ENCODE assay signal across 1 cellular context in the genomic region with DNA sequence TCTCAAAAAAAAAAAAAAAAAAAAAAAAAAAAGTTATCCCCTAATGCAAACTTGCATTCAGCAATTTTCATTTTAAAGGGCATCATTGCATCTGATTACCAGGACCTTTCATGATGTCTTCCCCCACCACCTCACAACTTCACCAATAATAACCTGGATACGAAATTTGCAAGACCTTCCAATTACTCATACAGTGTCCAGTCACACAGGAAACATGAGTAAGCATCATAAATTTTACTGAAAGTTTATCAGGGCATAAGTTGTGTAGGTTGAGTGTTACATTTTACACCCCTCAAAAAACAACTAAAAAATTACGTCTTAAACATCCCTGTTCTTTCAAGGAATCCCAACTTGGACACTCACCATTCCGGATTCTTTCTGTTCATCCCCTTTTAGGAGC.
TF ChIP-seq lines count a peak whose summit lies in the region.

No MANE protein-coding gene starts in this region.

TF ChIP-seq in SK-N-SH treated with all-trans-retinoic acid at 6 μM for 48 hours, 23 proteins besides CTCF, POLR2A, EP300 and RAD21 (continued from another document):
- TF ChIP-seq PPARA (CRISPR knock-in tag; IDR thresholded peaks at IDR 0.05; ENCODE audit: borderline replicate concordance) (no peak), ZNF70 (CRISPR knock-in tag; IDR thresholded peaks at IDR 0.05) (no peak), RARB (CRISPR knock-in tag; IDR thresholded peaks at IDR 0.05) (no peak), OSR1 (CRISPR knock-in tag; IDR thresholded peaks at IDR 0.05) (no peak), TCF4 (CRISPR knock-in tag; IDR thresholded peaks at IDR 0.05; ENCODE audit: borderline replicate concordance) (no peak)
- TF ChIP-seq, protein P1, sequence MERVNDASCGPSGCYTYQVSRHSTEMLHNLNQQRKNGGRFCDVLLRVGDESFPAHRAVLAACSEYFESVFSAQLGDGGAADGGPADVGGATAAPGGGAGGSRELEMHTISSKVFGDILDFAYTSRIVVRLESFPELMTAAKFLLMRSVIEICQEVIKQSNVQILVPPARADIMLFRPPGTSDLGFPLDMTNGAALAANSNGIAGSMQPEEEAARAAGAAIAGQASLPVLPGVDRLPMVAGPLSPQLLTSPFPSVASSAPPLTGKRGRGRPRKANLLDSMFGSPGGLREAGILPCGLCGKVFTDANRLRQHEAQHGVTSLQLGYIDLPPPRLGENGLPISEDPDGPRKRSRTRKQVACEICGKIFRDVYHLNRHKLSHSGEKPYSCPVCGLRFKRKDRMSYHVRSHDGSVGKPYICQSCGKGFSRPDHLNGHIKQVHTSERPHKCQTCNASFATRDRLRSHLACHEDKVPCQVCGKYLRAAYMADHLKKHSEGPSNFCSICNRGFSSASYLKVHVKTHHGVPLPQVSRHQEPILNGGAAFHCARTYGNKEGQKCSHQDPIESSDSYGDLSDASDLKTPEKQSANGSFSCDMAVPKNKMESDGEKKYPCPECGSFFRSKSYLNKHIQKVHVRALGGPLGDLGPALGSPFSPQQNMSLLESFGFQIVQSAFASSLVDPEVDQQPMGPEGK (CRISPR knock-in tag; IDR thresholded peaks at IDR 0.05; ENCODE audit: borderline replicate concordance), result no peak
- TF ChIP-seq, protein P2, sequence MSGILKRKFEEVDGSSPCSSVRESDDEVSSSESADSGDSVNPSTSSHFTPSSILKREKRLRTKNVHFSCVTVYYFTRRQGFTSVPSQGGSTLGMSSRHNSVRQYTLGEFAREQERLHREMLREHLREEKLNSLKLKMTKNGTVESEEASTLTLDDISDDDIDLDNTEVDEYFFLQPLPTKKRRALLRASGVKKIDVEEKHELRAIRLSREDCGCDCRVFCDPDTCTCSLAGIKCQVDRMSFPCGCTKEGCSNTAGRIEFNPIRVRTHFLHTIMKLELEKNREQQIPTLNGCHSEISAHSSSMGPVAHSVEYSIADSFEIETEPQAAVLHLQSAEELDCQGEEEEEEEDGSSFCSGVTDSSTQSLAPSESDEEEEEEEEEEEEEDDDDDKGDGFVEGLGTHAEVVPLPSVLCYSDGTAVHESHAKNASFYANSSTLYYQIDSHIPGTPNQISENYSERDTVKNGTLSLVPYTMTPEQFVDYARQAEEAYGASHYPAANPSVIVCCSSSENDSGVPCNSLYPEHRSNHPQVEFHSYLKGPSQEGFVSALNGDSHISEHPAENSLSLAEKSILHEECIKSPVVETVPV (CRISPR knock-in tag; IDR thresholded peaks at IDR 0.05), result no peak
